1 cellular context compared by ENCODE assay signal in genomic region chr19:39390460-39390758, GRCh38.
TF ChIP-seq lines count a peak whose summit lies in the region.

No MANE protein-coding gene starts in this region.

TF ChIP-seq in K562, 482 proteins besides CTCF, POLR2A, EP300 and RAD21 (continues in another document):
- TF ChIP-seq SLC30A9 (CRISPR knock-in tag; IDR thresholded peaks at IDR 0.05) (no peak), AFF1 (IDR thresholded peaks at IDR 0.05; ENCODE audit: low read depth in 1 of 2, partially characterized antibody in 2 of 2) (no peak), ZBTB1 (CRISPR knock-in tag; IDR thresholded peaks at IDR 0.05; ENCODE audit: borderline replicate concordance, low read depth) (peak; percentile 65; the same call in 1 of the 2 replicates), HDAC8 (tag; IDR thresholded peaks at IDR 0.05) (no peak), GTF2F1 (IDR thresholded peaks at IDR 0.05; ENCODE audit: low read depth, low read length) (no peak), U2AF1 (optimal IDR thresholded peaks at IDR 0.05; ENCODE audit: low read depth, low read length) (no peak), GATAD2B (IDR thresholded peaks at IDR 0.05; ENCODE audit: borderline replicate concordance) (no peak), NFE2 (IDR thresholded peaks at IDR 0.05; ENCODE audit: low read depth) (no peak), ZNF589 (CRISPR knock-in tag; IDR thresholded peaks at IDR 0.05; ENCODE audit: low read depth) (0 out of 2 replicates have a peak, but pooled peaks have one; percentile 35), IFI16 (CRISPR knock-in tag; IDR thresholded peaks at IDR 0.05) (no peak), CREM (IDR thresholded peaks at IDR 0.05; ENCODE audit: low read depth) (peak; percentile 98), CXXC5 (CRISPR knock-in tag; IDR thresholded peaks at IDR 0.05) (no peak), KHSRP (IDR thresholded peaks at IDR 0.05) (peak; percentile 79), HLTF (IDR thresholded peaks at IDR 0.05) (no peak), PHTF2 (CRISPR knock-in tag; IDR thresholded peaks at IDR 0.05) (no peak), MAZ (CRISPR knock-in tag; conservative IDR thresholded peaks at IDR 0.05 in 1 of 2, IDR thresholded peaks at IDR 0.05 in 1 of 2) (no peak), YBX1 (IDR thresholded peaks at IDR 0.05) (no peak), MCM5 (IDR thresholded peaks at IDR 0.05; ENCODE audit: low read depth) (no peak), L3MBTL2 (IDR thresholded peaks at IDR 0.05) (no peak), MLLT1 (IDR thresholded peaks at IDR 0.05) (no peak), STAT5B (CRISPR knock-in tag; IDR thresholded peaks at IDR 0.05) (no peak), RBM17 (IDR thresholded peaks at IDR 0.05; ENCODE audit: borderline replicate concordance, low read depth, low read length) (no peak), NBN (IDR thresholded peaks at IDR 0.05; ENCODE audit: low read depth) (0 out of 2 replicates have a peak, but pooled peaks have one; percentile 93), ZNF217 (CRISPR knock-in tag; IDR thresholded peaks at IDR 0.05) (no peak), RBBP5 (IDR thresholded peaks at IDR 0.05; ENCODE audit: borderline replicate concordance, insufficient read depth, low read length, poor library complexity, severe bottlenecking) (no peak), WHSC1 (IDR thresholded peaks at IDR 0.05; ENCODE audit: low read length) (no peak), ZNF165 (CRISPR knock-in tag; IDR thresholded peaks at IDR 0.05; ENCODE audit: borderline replicate concordance) (no peak), NEUROD1 (IDR thresholded peaks at IDR 0.05; ENCODE audit: borderline replicate concordance, low read depth, low read length, partially characterized antibody) (no peak), TAF1 (IDR thresholded peaks at IDR 0.05; ENCODE audit: control insufficient read depth, extremely low read depth, insufficient read depth, low read length, severe bottlenecking) (no peak), SMARCC2 (IDR thresholded peaks at IDR 0.05; ENCODE audit: low read depth) (no peak), ZNF134 (CRISPR knock-in tag; conservative IDR thresholded peaks at IDR 0.05) (no peak), CAMTA2 (CRISPR knock-in tag; conservative IDR thresholded peaks at IDR 0.05) (no peak), U2AF2 (optimal IDR thresholded peaks at IDR 0.05; ENCODE audit: low read depth, low read length) (no peak), ZNF780A (CRISPR knock-in tag; IDR thresholded peaks at IDR 0.05) (no peak), CREB5 (CRISPR knock-in tag; IDR thresholded peaks at IDR 0.05) (no peak), ATF1 (CRISPR knock-in tag; IDR thresholded peaks at IDR 0.05) (peak; percentile 76; the same call in 1 of the 2 replicates), ATF1 (tag; IDR thresholded peaks at IDR 0.05) (no peak), ZKSCAN3 (CRISPR knock-in tag; IDR thresholded peaks at IDR 0.05) (no peak), DLX4 (CRISPR knock-in tag; IDR thresholded peaks at IDR 0.05) (no peak), RBM25 (IDR thresholded peaks at IDR 0.05; ENCODE audit: low read depth, low read length, severe bottlenecking) (no peak), CBX8 (IDR thresholded peaks at IDR 0.05; ENCODE audit: borderline replicate concordance, extremely low read depth, low read depth, low read length, poor library complexity, severe bottlenecking) (no peak), CREB1 (IDR thresholded peaks at IDR 0.05) (peak; percentile 95), CREB1 (CRISPR knock-in tag; IDR thresholded peaks at IDR 0.05) (no peak; the same call in 1 of the 2 replicates), BCOR (IDR thresholded peaks at IDR 0.05) (no peak), LARP7 (IDR thresholded peaks at IDR 0.05) (no peak), HDAC6 (IDR thresholded peaks at IDR 0.05; ENCODE audit: low read depth, low read length) (no peak), ZNF354B (CRISPR knock-in tag; IDR thresholded peaks at IDR 0.05) (no peak), AFF4 (CRISPR knock-in tag; IDR thresholded peaks at IDR 0.05) (0 out of 2 replicates have a peak, but pooled peaks have one; percentile 61), DPF2 (IDR thresholded peaks at IDR 0.05) (no peak), THAP7 (CRISPR knock-in tag; IDR thresholded peaks at IDR 0.05) (no peak), TCFL5 (CRISPR knock-in tag; conservative IDR thresholded peaks at IDR 0.05) (no peak), ARID3B (CRISPR knock-in tag; IDR thresholded peaks at IDR 0.05; ENCODE audit: borderline replicate concordance) (no peak), MAX (CRISPR knock-in tag; IDR thresholded peaks at IDR 0.05) (no peak), VEZF1 (CRISPR knock-in tag; IDR thresholded peaks at IDR 0.05) (peak; percentile 56; the same call in 1 of the 2 replicates), SIN3B (IDR thresholded peaks at IDR 0.05; ENCODE audit: low read depth) (no peak), ZNF184 (CRISPR knock-in tag; IDR thresholded peaks at IDR 0.05) (no peak), ZNF408 (CRISPR knock-in tag; IDR thresholded peaks at IDR 0.05; ENCODE audit: low read depth) (no peak), YY1 (IDR thresholded peaks at IDR 0.05; ENCODE audit: borderline replicate concordance in 1 of 3, control insufficient read depth in 1 of 3, extremely low read depth in 1 of 3, insufficient read depth in 3 of 3, insufficient read length in 1 of 3, insufficient replicate concordance in 2 of 3, low read depth in 1 of 3, low read length in 2 of 3) (no peak)
